In the genomic region with DNA sequence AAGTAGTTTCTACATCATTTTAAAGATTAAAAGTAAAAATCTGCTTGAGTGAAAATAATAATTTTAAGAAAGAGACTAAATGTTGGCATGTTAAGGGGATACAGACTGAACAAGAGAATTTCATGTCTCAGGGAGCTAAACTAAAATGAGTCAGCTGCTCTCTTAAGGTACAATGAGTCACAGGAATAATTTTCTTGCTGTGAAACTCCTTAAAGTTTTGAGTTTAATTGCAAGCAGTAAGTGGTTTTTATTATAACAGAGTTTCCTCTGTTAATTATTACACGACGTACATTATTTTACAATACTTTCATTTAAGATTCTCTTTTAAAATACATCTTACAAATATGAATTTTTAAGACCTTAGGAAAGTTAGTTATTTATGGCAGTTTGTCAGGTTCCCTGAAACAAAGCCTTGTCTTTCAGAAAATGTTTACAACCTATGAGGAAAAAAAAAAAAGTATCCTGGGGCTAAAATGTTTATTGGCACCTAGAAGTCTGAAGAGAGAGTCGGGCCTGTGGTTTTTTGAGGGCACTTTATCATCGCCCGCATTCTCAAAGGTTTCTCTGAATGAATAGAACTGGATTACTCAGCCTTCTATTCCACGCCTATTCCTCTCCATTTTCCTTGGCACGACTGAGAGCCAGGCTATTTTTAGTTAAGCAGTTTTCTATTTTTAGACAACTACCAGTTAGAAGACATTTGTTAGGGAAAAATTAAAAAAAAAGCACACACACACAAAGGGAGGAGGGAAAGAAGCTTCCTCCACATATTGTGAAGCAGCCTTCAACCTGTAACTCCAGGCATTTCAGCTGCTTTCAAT, we compare ENCODE assay signal across 2 cellular contexts.
TF ChIP-seq lines count a peak whose summit lies in the region.

No MANE protein-coding gene starts in this region.

TF ChIP-seq in HEK293T, 16 proteins besides CTCF, POLR2A, EP300 and RAD21 (continued from another document):
- TF ChIP-seq PKNOX1 (IDR thresholded peaks at IDR 0.05): peak; percentile 57; the same call in 1 of the 2 replicates
- peak; percentile 75 for TF ChIP-seq ZNF384 (IDR thresholded peaks at IDR 0.05)
- no peak for TF ChIP-seq FOXM1 (IDR thresholded peaks at IDR 0.05; ENCODE audit: borderline replicate concordance)

TF ChIP-seq in GM12878, 131 proteins besides CTCF, POLR2A, EP300 and RAD21 (continues in another document):
- TF ChIP-seq CUX1 (IDR thresholded peaks at IDR 0.05; ENCODE audit: insufficient replicate concordance, low read depth, low read length) (peak; percentile 62), NRF1 (conservative IDR thresholded peaks at IDR 0.05; ENCODE audit: low read depth, low read length) (no peak), BCL11A (IDR thresholded peaks at IDR 0.05; ENCODE audit: low read depth, low read length) (peak; percentile 53; the same call in 1 of the 2 replicates), ZNF384 (IDR thresholded peaks at IDR 0.05; ENCODE audit: borderline replicate concordance, low read depth, low read length) (peak; percentile 54; the same call in 1 of the 2 replicates), CBFB (IDR thresholded peaks at IDR 0.05; ENCODE audit: low read depth) (0 out of 2 replicates have a peak, but pooled peaks have one; percentile 21), ATF2 (IDR thresholded peaks at IDR 0.05; ENCODE audit: low read length) (peak; percentile 39; the same call in 1 of the 2 replicates), POLR2AphosphoS2 (IDR thresholded peaks at IDR 0.05; ENCODE audit: low read depth, low read length) (no peak), JUNB (IDR thresholded peaks at IDR 0.05) (peak; percentile 32), IKZF1 (conservative IDR thresholded peaks at IDR 0.05) (peak; percentile 85), ZBTB11 (CRISPR knock-in tag; IDR thresholded peaks at IDR 0.05) (no peak), CREB1 (IDR thresholded peaks at IDR 0.05; ENCODE audit: low read depth) (no peak), MXI1 (IDR thresholded peaks at IDR 0.05; ENCODE audit: low read depth, low read length) (no peak), BCL3 (IDR thresholded peaks at IDR 0.05; ENCODE audit: borderline replicate concordance, insufficient read depth, low read depth, low read length, poor library complexity, severe bottlenecking) (no peak), MEF2B (IDR thresholded peaks at IDR 0.05; ENCODE audit: partially characterized antibody, poor library complexity, severe bottlenecking) (peak; percentile 49), BRCA1 (IDR thresholded peaks at IDR 0.05; ENCODE audit: low read depth, low read length) (no peak), ZSCAN29 (IDR thresholded peaks at IDR 0.05) (no peak), ETV6 (conservative IDR thresholded peaks at IDR 0.05 in 1 of 2, IDR thresholded peaks at IDR 0.05 in 1 of 2; ENCODE audit: borderline replicate concordance in 1 of 2, low read depth in 1 of 2) (no peak), TAF1 (IDR thresholded peaks at IDR 0.05; ENCODE audit: borderline replicate concordance, low read depth, low read length) (no peak), STAT1 (conservative IDR thresholded peaks at IDR 0.05) (no peak), MTA2 (IDR thresholded peaks at IDR 0.05; ENCODE audit: low read depth) (peak; percentile 68), STAT3 (IDR thresholded peaks at IDR 0.05; ENCODE audit: low read depth, low read length) (no peak), PAX8 (IDR thresholded peaks at IDR 0.05) (0 out of 2 replicates have a peak, but pooled peaks have one; percentile 7), RUNX3 (IDR thresholded peaks at IDR 0.05; ENCODE audit: low read length) (peak; percentile 83), IRF4 (IDR thresholded peaks at IDR 0.05; ENCODE audit: low read depth, low read length) (0 out of 2 replicates have a peak, but pooled peaks have one; percentile 33), RFX5 (IDR thresholded peaks at IDR 0.05; ENCODE audit: low read depth, low read length) (no peak), NBN (IDR thresholded peaks at IDR 0.05) (no peak), MEF2A (IDR thresholded peaks at IDR 0.05; ENCODE audit: insufficient read depth, low read depth, low read length) (peak; percentile 51; the same call in 1 of the 2 replicates), IKZF2 (IDR thresholded peaks at IDR 0.05) (peak; percentile 79 to 85), KAT2A (conservative IDR thresholded peaks at IDR 0.05; ENCODE audit: control insufficient read depth, low read depth, low read length) (no peak), RBBP5 (conservative IDR thresholded peaks at IDR 0.05) (no peak), PML (IDR thresholded peaks at IDR 0.05; ENCODE audit: low read length) (0 out of 2 replicates have a peak, but pooled peaks have one; percentile 14), DPF2 (IDR thresholded peaks at IDR 0.05) (peak; percentile 40; the same call in 1 of the 2 replicates), SP1 (IDR thresholded peaks at IDR 0.05; ENCODE audit: low read depth, low read length) (no peak), EED (IDR thresholded peaks at IDR 0.05; ENCODE audit: low read depth) (peak; percentile 73)
- TF ChIP-seq, protein P1, sequence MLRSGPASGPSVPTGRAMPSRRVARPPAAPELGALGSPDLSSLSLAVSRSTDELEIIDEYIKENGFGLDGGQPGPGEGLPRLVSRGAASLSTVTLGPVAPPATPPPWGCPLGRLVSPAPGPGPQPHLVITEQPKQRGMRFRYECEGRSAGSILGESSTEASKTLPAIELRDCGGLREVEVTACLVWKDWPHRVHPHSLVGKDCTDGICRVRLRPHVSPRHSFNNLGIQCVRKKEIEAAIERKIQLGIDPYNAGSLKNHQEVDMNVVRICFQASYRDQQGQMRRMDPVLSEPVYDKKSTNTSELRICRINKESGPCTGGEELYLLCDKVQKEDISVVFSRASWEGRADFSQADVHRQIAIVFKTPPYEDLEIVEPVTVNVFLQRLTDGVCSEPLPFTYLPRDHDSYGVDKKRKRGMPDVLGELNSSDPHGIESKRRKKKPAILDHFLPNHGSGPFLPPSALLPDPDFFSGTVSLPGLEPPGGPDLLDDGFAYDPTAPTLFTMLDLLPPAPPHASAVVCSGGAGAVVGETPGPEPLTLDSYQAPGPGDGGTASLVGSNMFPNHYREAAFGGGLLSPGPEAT (IDR thresholded peaks at IDR 0.05; ENCODE audit: low read depth): peak; percentile 57; the same call in 1 of the 2 replicates
- TF ChIP-seq, protein P2, sequence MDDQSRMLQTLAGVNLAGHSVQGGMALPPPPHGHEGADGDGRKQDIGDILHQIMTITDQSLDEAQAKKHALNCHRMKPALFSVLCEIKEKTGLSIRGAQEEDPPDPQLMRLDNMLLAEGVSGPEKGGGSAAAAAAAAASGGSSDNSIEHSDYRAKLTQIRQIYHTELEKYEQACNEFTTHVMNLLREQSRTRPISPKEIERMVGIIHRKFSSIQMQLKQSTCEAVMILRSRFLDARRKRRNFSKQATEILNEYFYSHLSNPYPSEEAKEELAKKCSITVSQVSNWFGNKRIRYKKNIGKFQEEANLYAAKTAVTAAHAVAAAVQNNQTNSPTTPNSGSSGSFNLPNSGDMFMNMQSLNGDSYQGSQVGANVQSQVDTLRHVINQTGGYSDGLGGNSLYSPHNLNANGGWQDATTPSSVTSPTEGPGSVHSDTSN (IDR thresholded peaks at IDR 0.05; ENCODE audit: insufficient replicate concordance, low read depth, low read length): peak; percentile 34
- TF ChIP-seq, protein P3, sequence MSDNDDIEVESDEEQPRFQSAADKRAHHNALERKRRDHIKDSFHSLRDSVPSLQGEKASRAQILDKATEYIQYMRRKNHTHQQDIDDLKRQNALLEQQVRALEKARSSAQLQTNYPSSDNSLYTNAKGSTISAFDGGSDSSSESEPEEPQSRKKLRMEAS (IDR thresholded peaks at IDR 0.05; ENCODE audit: low read depth, low read length): no peak
- TF ChIP-seq, protein P4, sequence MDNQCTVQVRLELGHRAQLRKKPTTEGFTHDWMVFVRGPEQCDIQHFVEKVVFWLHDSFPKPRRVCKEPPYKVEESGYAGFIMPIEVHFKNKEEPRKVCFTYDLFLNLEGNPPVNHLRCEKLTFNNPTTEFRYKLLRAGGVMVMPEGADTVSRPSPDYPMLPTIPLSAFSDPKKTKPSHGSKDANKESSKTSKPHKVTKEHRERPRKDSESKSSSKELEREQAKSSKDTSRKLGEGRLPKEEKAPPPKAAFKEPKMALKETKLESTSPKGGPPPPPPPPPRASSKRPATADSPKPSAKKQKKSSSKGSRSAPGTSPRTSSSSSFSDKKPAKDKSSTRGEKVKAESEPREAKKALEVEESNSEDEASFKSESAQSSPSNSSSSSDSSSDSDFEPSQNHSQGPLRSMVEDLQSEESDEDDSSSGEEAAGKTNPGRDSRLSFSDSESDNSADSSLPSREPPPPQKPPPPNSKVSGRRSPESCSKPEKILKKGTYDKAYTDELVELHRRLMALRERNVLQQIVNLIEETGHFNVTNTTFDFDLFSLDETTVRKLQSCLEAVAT (IDR thresholded peaks at IDR 0.05): 0 out of 2 replicates have a peak, but pooled peaks have one; percentile 35
